11 cellular contexts compared by ENCODE assay signal in the genomic region with DNA sequence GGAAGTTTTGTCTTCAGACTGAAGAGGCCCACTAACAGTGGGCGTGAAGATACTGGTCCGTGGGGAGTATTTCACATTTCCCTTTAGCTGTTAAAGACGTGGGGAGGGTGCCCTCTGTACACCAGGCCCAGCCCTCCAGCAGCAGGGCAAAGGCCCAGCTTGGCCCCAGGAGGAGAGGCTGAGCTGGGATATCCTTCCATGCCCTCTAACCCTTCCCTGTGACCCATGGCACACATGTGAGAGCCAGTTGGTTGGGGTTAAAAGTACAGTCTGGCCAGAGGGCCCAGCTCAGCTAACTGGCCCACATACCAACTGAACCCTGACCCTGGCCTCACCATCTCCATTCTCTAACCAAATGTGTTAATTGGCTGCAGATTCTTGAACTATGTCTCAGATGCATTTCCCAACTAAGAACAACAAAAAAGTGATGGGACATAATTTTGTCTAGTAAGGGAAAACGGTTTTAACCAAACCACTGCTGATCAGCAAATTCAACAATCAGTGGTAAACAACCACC.
A peak's percentile ranks its signal among the peaks of the same experiment; 100 is the strongest.
DNase-seq lines count a peak whose midpoint lies in the region; ATAC-seq, FAIRE-seq and TF ChIP-seq lines count a peak whose summit lies in the region.
"Had no signal": no experiment of that assay in that cellular context is flagged by ENCODE, and none has a peak within 500 bp of the region (broad histone marks: within the 10 kb centered on the region; RNA-seq: fewer than 3 reads in every experiment).

No MANE protein-coding gene starts in this region.

- H3K4me2 ChIP-seq in KMS-11 = peak overlapping the region; percentile 83

- H3K36me3 Mint-ChIP-seq in nephron progenitor cell (ENCODE audit: low read depth) = peaks cover 63% of the 10 kb centered on the region
- H3K36me3 Mint-ChIP-seq: CD4-positive, CD25-positive, alpha-beta regulatory T cell had no signal

- H3K36me3 ChIP-seq in GM06990 (ENCODE audit: control insufficient read depth, insufficient read depth, low read length) (no peaks in the 10 kb centered on the region; the same call in 1 of the 2 replicates), KMS-11 (ENCODE audit: insufficient read depth) (no peaks in the 10 kb centered on the region)

- peak overlapping the region; percentile 77; the same call in 1 of the 2 replicates for H3K9ac ChIP-seq in KMS-11

- H3K4me3 Mint-ChIP-seq in nephron progenitor cell = no peak overlapping the region
- H3K4me3 Mint-ChIP-seq: CD4-positive, CD25-positive, alpha-beta regulatory T cell had no signal

- no peak for FAIRE-seq in H54 (lab: Jason Lieb, UNC)

- TF ChIP-seq POLR2A in H54 (IDR thresholded peaks at IDR 0.05; ENCODE audit: low read depth, low read length) = no peak

- peaks cover 24% of the 10 kb centered on the region for H3K9me3 Mint-ChIP-seq in nephron progenitor cell

- H3K27ac Mint-ChIP-seq in nephron progenitor cell = peak overlapping the region; percentile 93
- H3K27ac Mint-ChIP-seq: CD4-positive, CD25-positive, alpha-beta regulatory T cell had no signal

- peaks cover 91% of the 10 kb centered on the region for H3K4me1 ChIP-seq in KMS-11 (ENCODE audit: low read depth, poor library complexity, severe bottlenecking)

- H2AFZ ChIP-seq in KMS-11 (ENCODE audit: low read depth) = peak overlapping the region; percentile 40; the same call in 1 of the 2 replicates

- H3K4me1 Mint-ChIP-seq in nephron progenitor cell = peaks cover 83% of the 10 kb centered on the region
- H3K4me1 Mint-ChIP-seq: CD4-positive, CD25-positive, alpha-beta regulatory T cell had no signal

- no peaks in the 10 kb centered on the region for H3K79me2 ChIP-seq in KMS-11 (ENCODE audit: insufficient read depth, low read depth)

- H3K4me3 ChIP-seq in GM06990 (replicated peaks; ENCODE audit: low read depth, low read length) (no peak overlapping the region), KMS-11 (IDR thresholded peaks at IDR 0.05; ENCODE audit: insufficient read depth, low read depth, low read length) (no peak overlapping the region)

- H3K27ac ChIP-seq in KMS-11 (peak overlapping the region; percentile 97), epithelial cell of prostate (peak overlapping the region; percentile 3)

- TF ChIP-seq CTCF in GM06990 (IDR thresholded peaks at IDR 0.05; ENCODE audit: insufficient read depth, low read length, poor library complexity, severe bottlenecking) = no peak
- no peak for TF ChIP-seq CTCF in KMS-11 (conservative IDR thresholded peaks at IDR 0.05; ENCODE audit: low read depth, low read length)
- no peak for TF ChIP-seq CTCF in nephron progenitor cell (IDR thresholded peaks at IDR 0.05)

- H4K20me1 ChIP-seq in KMS-11 (ENCODE audit: insufficient read depth) = no peaks in the 10 kb centered on the region

- DNase-seq in GM06990 (ENCODE audit: extremely low read depth, insufficient read length) (peak; percentile 55), epithelial cell of prostate (ENCODE audit: low read depth, low spot score) (no peak), nephron progenitor cell (no peak), GM19240 (ENCODE audit: insufficient read length, low spot score) (no peak), H54 (ENCODE audit: insufficient read length, low spot score) (no peak)
- DNase-seq: activated CD4-positive, alpha-beta T cell treated with anti-CD3 and anti-CD28 coated beads for 1 hour; CD4-positive, CD25-positive, alpha-beta regulatory T cell; stimulated activated CD4-positive, alpha-beta T cell treated with anti-CD3 and anti-CD28 coated beads, Interleukin-1b, Interleukin-23, amount 100 ng/mL, for 48 hours had no signal

- H3K27me3 ChIP-seq in GM06990 (replicated peaks; ENCODE audit: control insufficient read depth, insufficient read depth, low read length) (no peaks in the 10 kb centered on the region), KMS-11 (ENCODE audit: insufficient read depth, low read depth) (no peaks in the 10 kb centered on the region)

- no peaks in the 10 kb centered on the region for H3K27me3 Mint-ChIP-seq in nephron progenitor cell (ENCODE audit: low read depth, poor library complexity)

- ATAC-seq in GM21526 (IDR thresholded peaks at IDR 0.05; ENCODE audit: low FRiP score, unreplicated experiment) = no peak
- no peak for ATAC-seq in GM21619 (IDR thresholded peaks at IDR 0.05; ENCODE audit: unreplicated experiment)
